ENCODE assay signal across 1 cellular context in the genomic region with DNA sequence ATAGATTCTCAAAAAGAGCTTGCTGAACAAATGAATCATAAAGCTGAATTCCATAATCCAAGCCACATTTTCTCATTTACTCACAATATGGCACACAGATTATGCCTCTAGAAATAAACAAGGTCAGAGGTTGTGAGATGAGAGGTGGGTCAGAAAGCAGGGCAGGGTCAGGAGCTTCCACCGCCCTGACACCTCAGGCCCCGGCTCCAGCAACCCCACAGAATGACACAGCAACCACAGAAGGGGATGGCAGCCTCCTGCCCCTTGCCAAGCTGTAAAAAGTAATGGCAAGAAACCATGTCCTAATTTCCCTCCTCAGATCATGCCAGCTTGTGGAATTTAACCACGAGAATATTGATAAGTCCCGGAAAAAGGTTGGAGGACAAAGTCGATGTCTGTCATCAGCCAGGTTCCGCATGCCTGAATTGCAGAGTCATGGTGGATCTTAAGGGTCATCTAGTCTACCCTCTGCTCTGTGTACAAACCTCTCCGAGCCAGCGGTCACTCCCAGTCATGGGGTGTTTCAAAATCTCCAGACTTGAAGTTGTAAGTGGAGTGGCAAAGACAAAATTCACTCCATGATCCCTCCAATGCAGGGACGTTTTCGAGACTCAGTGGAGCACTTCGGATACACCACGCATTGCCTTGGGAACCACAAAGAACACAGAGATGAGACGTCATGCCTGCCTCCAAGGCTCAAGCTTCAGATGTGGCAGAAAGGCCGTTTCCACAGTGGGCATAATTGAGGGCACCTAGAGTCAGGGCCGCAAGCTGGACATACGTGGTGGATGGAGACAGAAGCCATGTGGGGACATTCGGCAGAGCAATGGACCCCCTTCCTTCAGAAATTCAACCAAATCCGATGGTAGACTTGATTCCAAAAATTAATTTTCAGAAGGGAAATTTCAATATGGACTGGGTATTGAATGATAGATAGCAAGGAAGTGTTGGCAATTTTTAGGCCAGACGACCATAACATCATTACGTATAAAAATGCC.
TF ChIP-seq lines count a peak whose summit lies in the region.

No MANE protein-coding gene starts in this region.

TF ChIP-seq in HepG2, 621 proteins besides CTCF, POLR2A, EP300 and RAD21 (continued from another document and continues in another):
- TF ChIP-seq, protein P1, sequence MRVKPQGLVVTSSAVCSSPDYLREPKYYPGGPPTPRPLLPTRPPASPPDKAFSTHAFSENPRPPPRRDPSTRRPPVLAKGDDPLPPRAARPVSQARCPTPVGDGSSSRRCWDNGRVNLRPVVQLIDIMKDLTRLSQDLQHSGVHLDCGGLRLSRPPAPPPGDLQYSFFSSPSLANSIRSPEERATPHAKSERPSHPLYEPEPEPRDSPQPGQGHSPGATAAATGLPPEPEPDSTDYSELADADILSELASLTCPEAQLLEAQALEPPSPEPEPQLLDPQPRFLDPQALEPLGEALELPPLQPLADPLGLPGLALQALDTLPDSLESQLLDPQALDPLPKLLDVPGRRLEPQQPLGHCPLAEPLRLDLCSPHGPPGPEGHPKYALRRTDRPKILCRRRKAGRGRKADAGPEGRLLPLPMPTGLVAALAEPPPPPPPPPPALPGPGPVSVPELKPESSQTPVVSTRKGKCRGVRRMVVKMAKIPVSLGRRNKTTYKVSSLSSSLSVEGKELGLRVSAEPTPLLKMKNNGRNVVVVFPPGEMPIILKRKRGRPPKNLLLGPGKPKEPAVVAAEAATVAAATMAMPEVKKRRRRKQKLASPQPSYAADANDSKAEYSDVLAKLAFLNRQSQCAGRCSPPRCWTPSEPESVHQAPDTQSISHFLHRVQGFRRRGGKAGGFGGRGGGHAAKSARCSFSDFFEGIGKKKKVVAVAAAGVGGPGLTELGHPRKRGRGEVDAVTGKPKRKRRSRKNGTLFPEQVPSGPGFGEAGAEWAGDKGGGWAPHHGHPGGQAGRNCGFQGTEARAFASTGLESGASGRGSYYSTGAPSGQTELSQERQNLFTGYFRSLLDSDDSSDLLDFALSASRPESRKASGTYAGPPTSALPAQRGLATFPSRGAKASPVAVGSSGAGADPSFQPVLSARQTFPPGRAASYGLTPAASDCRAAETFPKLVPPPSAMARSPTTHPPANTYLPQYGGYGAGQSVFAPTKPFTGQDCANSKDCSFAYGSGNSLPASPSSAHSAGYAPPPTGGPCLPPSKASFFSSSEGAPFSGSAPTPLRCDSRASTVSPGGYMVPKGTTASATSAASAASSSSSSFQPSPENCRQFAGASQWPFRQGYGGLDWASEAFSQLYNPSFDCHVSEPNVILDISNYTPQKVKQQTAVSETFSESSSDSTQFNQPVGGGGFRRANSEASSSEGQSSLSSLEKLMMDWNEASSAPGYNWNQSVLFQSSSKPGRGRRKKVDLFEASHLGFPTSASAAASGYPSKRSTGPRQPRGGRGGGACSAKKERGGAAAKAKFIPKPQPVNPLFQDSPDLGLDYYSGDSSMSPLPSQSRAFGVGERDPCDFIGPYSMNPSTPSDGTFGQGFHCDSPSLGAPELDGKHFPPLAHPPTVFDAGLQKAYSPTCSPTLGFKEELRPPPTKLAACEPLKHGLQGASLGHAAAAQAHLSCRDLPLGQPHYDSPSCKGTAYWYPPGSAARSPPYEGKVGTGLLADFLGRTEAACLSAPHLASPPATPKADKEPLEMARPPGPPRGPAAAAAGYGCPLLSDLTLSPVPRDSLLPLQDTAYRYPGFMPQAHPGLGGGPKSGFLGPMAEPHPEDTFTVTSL (CRISPR knock-in tag; IDR thresholded peaks at IDR 0.05; ENCODE audit: borderline replicate concordance): 0 out of 2 replicates have a peak, but pooled peaks have one; percentile 36
- TF ChIP-seq, protein P2, sequence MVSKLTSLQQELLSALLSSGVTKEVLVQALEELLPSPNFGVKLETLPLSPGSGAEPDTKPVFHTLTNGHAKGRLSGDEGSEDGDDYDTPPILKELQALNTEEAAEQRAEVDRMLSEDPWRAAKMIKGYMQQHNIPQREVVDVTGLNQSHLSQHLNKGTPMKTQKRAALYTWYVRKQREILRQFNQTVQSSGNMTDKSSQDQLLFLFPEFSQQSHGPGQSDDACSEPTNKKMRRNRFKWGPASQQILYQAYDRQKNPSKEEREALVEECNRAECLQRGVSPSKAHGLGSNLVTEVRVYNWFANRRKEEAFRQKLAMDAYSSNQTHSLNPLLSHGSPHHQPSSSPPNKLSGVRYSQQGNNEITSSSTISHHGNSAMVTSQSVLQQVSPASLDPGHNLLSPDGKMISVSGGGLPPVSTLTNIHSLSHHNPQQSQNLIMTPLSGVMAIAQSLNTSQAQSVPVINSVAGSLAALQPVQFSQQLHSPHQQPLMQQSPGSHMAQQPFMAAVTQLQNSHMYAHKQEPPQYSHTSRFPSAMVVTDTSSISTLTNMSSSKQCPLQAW (CRISPR knock-in tag; IDR thresholded peaks at IDR 0.05): peak; percentile 93
- TF ChIP-seq ELF3 (CRISPR knock-in tag; IDR thresholded peaks at IDR 0.05) (peak; percentile 99), ZNF333 (CRISPR knock-in tag; IDR thresholded peaks at IDR 0.05; ENCODE audit: borderline replicate concordance) (no peak; the same call in 1 of the 2 replicates), JDP2 (CRISPR knock-in tag; IDR thresholded peaks at IDR 0.05; ENCODE audit: borderline replicate concordance) (no peak), ZFP62 (CRISPR knock-in tag; IDR thresholded peaks at IDR 0.05) (no peak), TMF1 (CRISPR knock-in tag; IDR thresholded peaks at IDR 0.05; ENCODE audit: low read depth) (no peak), JUNB (CRISPR knock-in tag; IDR thresholded peaks at IDR 0.05; ENCODE audit: borderline replicate concordance) (no peak), NONO (IDR thresholded peaks at IDR 0.05) (no peak), NONO (CRISPR knock-in tag; conservative IDR thresholded peaks at IDR 0.05) (no peak), SNRNP70 (IDR thresholded peaks at IDR 0.05; ENCODE audit: low read depth, low read length) (no peak), FLYWCH1 (CRISPR knock-in tag; IDR thresholded peaks at IDR 0.05) (no peak), ZNF136 (CRISPR knock-in tag; IDR thresholded peaks at IDR 0.05; ENCODE audit: low read depth) (peak; percentile 25; the same call in 1 of the 2 replicates), ZNF768 (CRISPR knock-in tag; IDR thresholded peaks at IDR 0.05) (no peak), HDAC1 (CRISPR knock-in tag; IDR thresholded peaks at IDR 0.05) (peak; percentile 70), RCOR2 (CRISPR knock-in tag; IDR thresholded peaks at IDR 0.05) (0 out of 2 replicates have a peak, but pooled peaks have one; percentile 29), ZNF781 (CRISPR knock-in tag; IDR thresholded peaks at IDR 0.05; ENCODE audit: borderline replicate concordance, not compliant biosample characterization) (peak; percentile 71), ZNF124 (CRISPR knock-in tag; IDR thresholded peaks at IDR 0.05) (no peak), ZNF263 (CRISPR knock-in tag; IDR thresholded peaks at IDR 0.05) (no peak), ZSCAN20 (CRISPR knock-in tag; IDR thresholded peaks at IDR 0.05; ENCODE audit: borderline replicate concordance) (no peak), ZNF510 (CRISPR knock-in tag; IDR thresholded peaks at IDR 0.05; ENCODE audit: low read depth) (peak; percentile 85), ZNF326 (CRISPR knock-in tag; IDR thresholded peaks at IDR 0.05; ENCODE audit: borderline replicate concordance) (no peak), ZNF674 (CRISPR knock-in tag; IDR thresholded peaks at IDR 0.05; ENCODE audit: low read depth) (no peak), NCOR1 (IDR thresholded peaks at IDR 0.05; ENCODE audit: borderline replicate concordance, low read length) (peak; percentile 53; the same call in 1 of the 2 replicates), IKZF1 (IDR thresholded peaks at IDR 0.05) (no peak), ERF (CRISPR knock-in tag; IDR thresholded peaks at IDR 0.05) (no peak)
- TF ChIP-seq, protein P3, sequence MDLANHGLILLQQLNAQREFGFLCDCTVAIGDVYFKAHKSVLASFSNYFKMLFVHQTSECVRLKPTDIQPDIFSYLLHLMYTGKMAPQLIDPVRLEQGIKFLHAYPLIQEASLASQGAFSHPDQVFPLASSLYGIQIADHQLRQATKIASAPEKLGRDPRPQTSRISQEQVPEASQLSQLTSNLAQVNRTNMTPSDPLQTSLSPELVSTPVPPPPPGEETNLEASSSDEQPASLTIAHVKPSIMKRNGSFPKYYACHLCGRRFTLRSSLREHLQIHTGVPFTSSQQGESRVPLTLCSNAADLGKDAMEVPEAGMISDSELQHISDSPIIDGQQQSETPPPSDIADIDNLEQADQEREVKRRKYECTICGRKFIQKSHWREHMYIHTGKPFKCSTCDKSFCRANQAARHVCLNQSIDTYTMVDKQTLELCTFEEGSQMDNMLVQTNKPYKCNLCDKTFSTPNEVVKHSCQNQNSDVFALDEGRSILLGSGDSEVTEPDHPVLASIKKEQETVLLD (CRISPR knock-in tag; IDR thresholded peaks at IDR 0.05; ENCODE audit: low read depth): no peak
- TF ChIP-seq, protein P4, sequence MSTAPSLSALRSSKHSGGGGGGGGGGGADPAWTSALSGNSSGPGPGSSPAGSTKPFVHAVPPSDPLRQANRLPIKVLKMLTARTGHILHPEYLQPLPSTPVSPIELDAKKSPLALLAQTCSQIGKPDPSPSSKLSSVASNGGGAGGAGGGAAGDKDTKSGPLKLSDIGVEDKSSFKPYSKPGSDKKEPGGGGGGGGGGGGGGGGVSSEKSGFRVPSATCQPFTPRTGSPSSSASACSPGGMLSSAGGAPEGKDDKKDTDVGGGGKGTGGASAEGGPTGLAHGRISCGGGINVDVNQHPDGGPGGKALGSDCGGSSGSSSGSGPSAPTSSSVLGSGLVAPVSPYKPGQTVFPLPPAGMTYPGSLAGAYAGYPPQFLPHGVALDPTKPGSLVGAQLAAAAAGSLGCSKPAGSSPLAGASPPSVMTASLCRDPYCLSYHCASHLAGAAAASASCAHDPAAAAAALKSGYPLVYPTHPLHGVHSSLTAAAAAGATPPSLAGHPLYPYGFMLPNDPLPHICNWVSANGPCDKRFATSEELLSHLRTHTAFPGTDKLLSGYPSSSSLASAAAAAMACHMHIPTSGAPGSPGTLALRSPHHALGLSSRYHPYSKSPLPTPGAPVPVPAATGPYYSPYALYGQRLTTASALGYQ (CRISPR knock-in tag; IDR thresholded peaks at IDR 0.05): no peak; the same call in 1 of the 2 replicates
- TF ChIP-seq, protein P5, sequence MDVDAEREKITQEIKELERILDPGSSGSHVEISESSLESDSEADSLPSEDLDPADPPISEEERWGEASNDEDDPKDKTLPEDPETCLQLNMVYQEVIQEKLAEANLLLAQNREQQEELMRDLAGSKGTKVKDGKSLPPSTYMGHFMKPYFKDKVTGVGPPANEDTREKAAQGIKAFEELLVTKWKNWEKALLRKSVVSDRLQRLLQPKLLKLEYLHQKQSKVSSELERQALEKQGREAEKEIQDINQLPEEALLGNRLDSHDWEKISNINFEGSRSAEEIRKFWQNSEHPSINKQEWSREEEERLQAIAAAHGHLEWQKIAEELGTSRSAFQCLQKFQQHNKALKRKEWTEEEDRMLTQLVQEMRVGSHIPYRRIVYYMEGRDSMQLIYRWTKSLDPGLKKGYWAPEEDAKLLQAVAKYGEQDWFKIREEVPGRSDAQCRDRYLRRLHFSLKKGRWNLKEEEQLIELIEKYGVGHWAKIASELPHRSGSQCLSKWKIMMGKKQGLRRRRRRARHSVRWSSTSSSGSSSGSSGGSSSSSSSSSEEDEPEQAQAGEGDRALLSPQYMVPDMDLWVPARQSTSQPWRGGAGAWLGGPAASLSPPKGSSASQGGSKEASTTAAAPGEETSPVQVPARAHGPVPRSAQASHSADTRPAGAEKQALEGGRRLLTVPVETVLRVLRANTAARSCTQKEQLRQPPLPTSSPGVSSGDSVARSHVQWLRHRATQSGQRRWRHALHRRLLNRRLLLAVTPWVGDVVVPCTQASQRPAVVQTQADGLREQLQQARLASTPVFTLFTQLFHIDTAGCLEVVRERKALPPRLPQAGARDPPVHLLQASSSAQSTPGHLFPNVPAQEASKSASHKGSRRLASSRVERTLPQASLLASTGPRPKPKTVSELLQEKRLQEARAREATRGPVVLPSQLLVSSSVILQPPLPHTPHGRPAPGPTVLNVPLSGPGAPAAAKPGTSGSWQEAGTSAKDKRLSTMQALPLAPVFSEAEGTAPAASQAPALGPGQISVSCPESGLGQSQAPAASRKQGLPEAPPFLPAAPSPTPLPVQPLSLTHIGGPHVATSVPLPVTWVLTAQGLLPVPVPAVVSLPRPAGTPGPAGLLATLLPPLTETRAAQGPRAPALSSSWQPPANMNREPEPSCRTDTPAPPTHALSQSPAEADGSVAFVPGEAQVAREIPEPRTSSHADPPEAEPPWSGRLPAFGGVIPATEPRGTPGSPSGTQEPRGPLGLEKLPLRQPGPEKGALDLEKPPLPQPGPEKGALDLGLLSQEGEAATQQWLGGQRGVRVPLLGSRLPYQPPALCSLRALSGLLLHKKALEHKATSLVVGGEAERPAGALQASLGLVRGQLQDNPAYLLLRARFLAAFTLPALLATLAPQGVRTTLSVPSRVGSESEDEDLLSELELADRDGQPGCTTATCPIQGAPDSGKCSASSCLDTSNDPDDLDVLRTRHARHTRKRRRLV (CRISPR knock-in tag; IDR thresholded peaks at IDR 0.05): no peak
- TF ChIP-seq, protein P6, sequence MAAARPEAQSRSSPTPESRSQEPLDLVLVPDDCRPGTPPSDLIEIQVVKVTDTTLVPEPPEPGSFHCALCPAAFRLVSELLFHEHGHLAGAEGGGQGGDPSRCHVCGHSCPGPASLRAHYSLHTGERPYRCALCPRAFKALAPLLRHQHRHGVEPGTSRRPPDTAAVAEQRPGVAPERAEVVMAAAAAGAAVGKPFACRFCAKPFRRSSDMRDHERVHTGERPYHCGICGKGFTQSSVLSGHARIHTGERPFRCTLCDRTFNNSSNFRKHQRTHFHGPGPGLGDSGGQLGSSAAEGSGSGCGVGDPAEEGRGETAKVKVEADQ (CRISPR knock-in tag; IDR thresholded peaks at IDR 0.05; ENCODE audit: borderline replicate concordance): no peak; the same call in 1 of the 2 replicates
- TF ChIP-seq, protein P7, sequence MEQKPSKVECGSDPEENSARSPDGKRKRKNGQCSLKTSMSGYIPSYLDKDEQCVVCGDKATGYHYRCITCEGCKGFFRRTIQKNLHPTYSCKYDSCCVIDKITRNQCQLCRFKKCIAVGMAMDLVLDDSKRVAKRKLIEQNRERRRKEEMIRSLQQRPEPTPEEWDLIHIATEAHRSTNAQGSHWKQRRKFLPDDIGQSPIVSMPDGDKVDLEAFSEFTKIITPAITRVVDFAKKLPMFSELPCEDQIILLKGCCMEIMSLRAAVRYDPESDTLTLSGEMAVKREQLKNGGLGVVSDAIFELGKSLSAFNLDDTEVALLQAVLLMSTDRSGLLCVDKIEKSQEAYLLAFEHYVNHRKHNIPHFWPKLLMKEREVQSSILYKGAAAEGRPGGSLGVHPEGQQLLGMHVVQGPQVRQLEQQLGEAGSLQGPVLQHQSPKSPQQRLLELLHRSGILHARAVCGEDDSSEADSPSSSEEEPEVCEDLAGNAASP (CRISPR knock-in tag; IDR thresholded peaks at IDR 0.05; ENCODE audit: borderline replicate concordance): peak; percentile 47; the same call in 1 of the 2 replicates
- TF ChIP-seq, protein P8, sequence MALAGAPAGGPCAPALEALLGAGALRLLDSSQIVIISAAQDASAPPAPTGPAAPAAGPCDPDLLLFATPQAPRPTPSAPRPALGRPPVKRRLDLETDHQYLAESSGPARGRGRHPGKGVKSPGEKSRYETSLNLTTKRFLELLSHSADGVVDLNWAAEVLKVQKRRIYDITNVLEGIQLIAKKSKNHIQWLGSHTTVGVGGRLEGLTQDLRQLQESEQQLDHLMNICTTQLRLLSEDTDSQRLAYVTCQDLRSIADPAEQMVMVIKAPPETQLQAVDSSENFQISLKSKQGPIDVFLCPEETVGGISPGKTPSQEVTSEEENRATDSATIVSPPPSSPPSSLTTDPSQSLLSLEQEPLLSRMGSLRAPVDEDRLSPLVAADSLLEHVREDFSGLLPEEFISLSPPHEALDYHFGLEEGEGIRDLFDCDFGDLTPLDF (CRISPR knock-in tag; IDR thresholded peaks at IDR 0.05): no peak
